Comparison of ENCODE assay signal across 8 cellular contexts in the genomic region with DNA sequence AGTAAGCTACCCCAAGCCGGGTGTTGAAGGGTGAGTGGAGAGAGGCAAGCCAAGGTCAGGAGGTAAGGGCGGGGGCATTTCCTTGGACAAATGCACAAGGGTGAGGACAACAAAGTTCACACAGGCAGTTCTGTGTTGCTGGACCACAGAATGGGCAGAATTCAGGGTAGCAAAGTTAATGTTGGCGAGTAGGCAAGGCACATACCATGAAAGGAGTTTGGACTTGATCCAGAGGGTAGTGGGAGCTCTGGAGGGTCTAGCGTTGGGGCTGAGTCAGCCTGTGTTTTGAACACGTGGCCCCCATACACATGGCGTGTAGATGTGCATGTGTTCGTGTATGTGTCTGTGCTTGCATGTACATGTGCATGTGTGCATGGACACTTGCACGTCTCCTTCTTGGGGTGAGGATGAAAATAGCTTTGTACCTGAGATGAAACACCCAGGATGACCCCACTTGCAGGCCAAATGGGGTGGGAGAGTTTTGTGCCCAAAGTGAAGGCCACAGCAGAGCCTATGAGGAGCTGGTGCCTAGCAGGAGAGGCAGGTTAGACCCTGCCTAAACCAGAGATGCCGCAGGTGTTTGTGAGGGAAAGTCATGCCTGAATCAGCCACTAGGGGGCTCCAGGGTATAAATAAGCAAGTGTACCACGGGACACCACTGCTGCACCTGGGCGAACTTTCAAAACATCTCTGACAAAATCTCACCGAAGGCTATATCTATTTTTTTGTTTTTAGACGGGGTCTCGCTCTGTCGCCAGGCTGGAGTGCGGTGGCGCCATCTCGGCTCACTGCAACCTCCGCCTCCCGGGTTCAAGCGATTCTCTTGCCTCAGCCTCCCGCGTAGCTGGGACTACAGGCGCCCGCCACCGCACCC. TPM values are rescaled to one million over a fixed set of nuclear protein-coding genes. Genes with fewer than 3 reads are reported as not detected.
DNase-seq lines count a peak whose midpoint lies in the region; ATAC-seq and TF ChIP-seq lines count a peak whose summit lies in the region.

No MANE protein-coding gene starts in this region.

- no peaks in the 10 kb centered on the region for H3K36me3 Mint-ChIP-seq in activated CD4-positive, alpha-beta T cell treated with anti-CD3 and anti-CD28 coated beads for 36 hours (ENCODE audit: low read depth)

- POLR2A ChIA-PET in activated CD4-positive, alpha-beta T cell treated with anti-CD3 and anti-CD28 coated beads for 36 hours (lab: Charles Lee): no interaction called here

- peaks cover 2 to 19% (median 13%) of the 10 kb centered on the region in 4 donors for H3K4me1 ChIP-seq in liver (ENCODE audit: control insufficient read depth in 4 of 4, insufficient read depth in 4 of 4, low read length in 3 of 4)

- H3K27me3 ChIP-seq in liver (ENCODE audit: control insufficient read depth in 4 of 4, insufficient read depth in 4 of 4, low read length in 3 of 4): no peaks in the 10 kb centered on the region

- no peak overlapping the region for H3K4me3 Mint-ChIP-seq in activated CD4-positive, alpha-beta T cell treated with anti-CD3 and anti-CD28 coated beads for 36 hours

- CTCF ChIA-PET in activated CD4-positive, alpha-beta T cell treated with anti-CD3 and anti-CD28 coated beads for 36 hours (lab: Charles Lee): interaction anchor here (0.6 to 3.5 kb wide), 23 partner anchors 8 to 403 kb away, joined by 3 to 44 read pairs (median 4); a partner anchor contains a TSS

- DNase-seq in DMS79 (lab: John Stamatoyannopoulos, UW) (peak; percentile 38), NCI-H345 (lab: John Stamatoyannopoulos, UW) (peak; percentile 93), cerebellar cortex (ENCODE audit: low spot score) (peak; percentile 75)
- peak; percentile 92 for DNase-seq in activated CD4-positive, alpha-beta T cell treated with anti-CD3 and anti-CD28 coated beads for 36 hours
- DNase-seq in stimulated activated CD8-positive, alpha-beta memory T cell treated with anti-CD3 and anti-CD28 coated beads, Interleukin-12 subunit alpha, Interleukin-12 subunit beta, amount 100 ng/mL, for 1 hour (ENCODE audit: low read depth): peak; percentile 77

- intact Hi-C loops in activated CD4-positive, alpha-beta T cell treated with anti-CD3 and anti-CD28 coated beads for 36 hours (cut with DNase I, micrococcal nuclease): loop anchor here (1.0 to 2.0 kb wide), 4 partner anchors 126 to 475 kb away; a partner anchor contains a TSS

- 58% methylated on average over 26 of the region's 26 CpGs for WGBS in liver

- H3K27ac Mint-ChIP-seq in activated CD4-positive, alpha-beta T cell treated with anti-CD3 and anti-CD28 coated beads for 36 hours: peak overlapping the region; percentile 38

- no peaks in the 10 kb centered on the region for H3K9me3 Mint-ChIP-seq in activated CD4-positive, alpha-beta T cell treated with anti-CD3 and anti-CD28 coated beads for 36 hours (ENCODE audit: low read depth)

- H3K36me3 ChIP-seq in liver (ENCODE audit: control insufficient read depth in 4 of 4, insufficient read depth in 3 of 4, low read depth in 1 of 4, low read length in 3 of 4): no peaks in the 10 kb centered on the region

- H3K27me3 Mint-ChIP-seq in activated CD4-positive, alpha-beta T cell treated with anti-CD3 and anti-CD28 coated beads for 36 hours: no peaks in the 10 kb centered on the region

- no peaks in the 10 kb centered on the region for H3K9me3 ChIP-seq in liver (ENCODE audit: control insufficient read depth in 4 of 4, low read length in 3 of 4)

- no peaks in the 10 kb centered on the region for H3K4me1 Mint-ChIP-seq in activated CD4-positive, alpha-beta T cell treated with anti-CD3 and anti-CD28 coated beads for 36 hours

- peak; percentile 85 to 87 for TF ChIP-seq RAD21 in liver (IDR thresholded peaks at IDR 0.05)

- no peak overlapping the region for H3K27ac ChIP-seq in liver (ENCODE audit: low read depth in 1 of 2, low read length in 2 of 2)

- no peak overlapping the region for H3K4me3 ChIP-seq in liver (ENCODE audit: low read depth in 1 of 3, low read length in 3 of 3)

- no peak overlapping the region for H3K9ac ChIP-seq in liver (ENCODE audit: low read depth in 1 of 2, low read length in 2 of 2)

- peak; percentile 95 for TF ChIP-seq CTCF in liver (IDR thresholded peaks at IDR 0.05; ENCODE audit: low read depth, low read length, missing input control)

- ATAC-seq in HG02678 (IDR thresholded peaks at IDR 0.05; ENCODE audit: unreplicated experiment): peak; percentile 76
- peak; percentile 92 for ATAC-seq in activated CD4-positive, alpha-beta T cell treated with anti-CD3 and anti-CD28 coated beads for 36 hours
- ATAC-seq in GM19035 (IDR thresholded peaks at IDR 0.05; ENCODE audit: unreplicated experiment): no peak

TF ChIP-seq in liver, 16 proteins besides CTCF, POLR2A, EP300 and RAD21:
- TF ChIP-seq, protein P1, sequence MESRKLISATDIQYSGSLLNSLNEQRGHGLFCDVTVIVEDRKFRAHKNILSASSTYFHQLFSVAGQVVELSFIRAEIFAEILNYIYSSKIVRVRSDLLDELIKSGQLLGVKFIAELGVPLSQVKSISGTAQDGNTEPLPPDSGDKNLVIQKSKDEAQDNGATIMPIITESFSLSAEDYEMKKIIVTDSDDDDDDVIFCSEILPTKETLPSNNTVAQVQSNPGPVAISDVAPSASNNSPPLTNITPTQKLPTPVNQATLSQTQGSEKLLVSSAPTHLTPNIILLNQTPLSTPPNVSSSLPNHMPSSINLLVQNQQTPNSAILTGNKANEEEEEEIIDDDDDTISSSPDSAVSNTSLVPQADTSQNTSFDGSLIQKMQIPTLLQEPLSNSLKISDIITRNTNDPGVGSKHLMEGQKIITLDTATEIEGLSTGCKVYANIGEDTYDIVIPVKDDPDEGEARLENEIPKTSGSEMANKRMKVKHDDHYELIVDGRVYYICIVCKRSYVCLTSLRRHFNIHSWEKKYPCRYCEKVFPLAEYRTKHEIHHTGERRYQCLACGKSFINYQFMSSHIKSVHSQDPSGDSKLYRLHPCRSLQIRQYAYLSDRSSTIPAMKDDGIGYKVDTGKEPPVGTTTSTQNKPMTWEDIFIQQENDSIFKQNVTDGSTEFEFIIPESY (IDR thresholded peaks at IDR 0.05): no peak
- TF ChIP-seq EGR1 (IDR thresholded peaks at IDR 0.05; ENCODE audit: low read depth in 2 of 2) (no peak), JUND (IDR thresholded peaks at IDR 0.05) (no peak), SP1 (IDR thresholded peaks at IDR 0.05) (no peak), RXRA (IDR thresholded peaks at IDR 0.05) (peak in 1 of 2 donors; percentile 31), TAF1 (conservative IDR thresholded peaks at IDR 0.05) (no peak), HNF4G (IDR thresholded peaks at IDR 0.05) (no peak)

RNA-seq across cellular contexts. Expression of a gene that starts 21.8 kb away (rescaled TPM):
- total RNA-seq in activated CD4-positive, alpha-beta T cell treated with anti-CD3 and anti-CD28 coated beads for 36 hours: 1 to 10 TPM; 5.9 to 9.3 TPM
- 10 to 100 TPM; 18.1 to 29.1 TPM for total RNA-seq in liver
- 10 to 100 TPM; 27.2 to 47.4 TPM for polyA plus RNA-seq in liver

Comparison
In these comparisons a context has a peak if more than half of its experiments do, and no peak if none do; other contexts are left out.
1. DNase-seq: peak in every context shown above with its lines; median percentile 93 in NCI-H345; 92 in activated CD4-positive, alpha-beta T cell treated with anti-CD3 and anti-CD28 coated beads for 36 hours; 77 in stimulated activated CD8-positive, alpha-beta memory T cell treated with anti-CD3 and anti-CD28 coated beads, Interleukin-12 subunit alpha, Interleukin-12 subunit beta, amount 100 ng/mL, for 1 hour; 75 in cerebellar cortex; 38 in DMS79.